ENCODE assay signal across 17 cellular contexts in genomic region chr18:2672410-2672809, GRCh38.
"Had no signal": no experiment of that assay in that cellular context is flagged by ENCODE, and none has a peak within 500 bp of the region (broad histone marks: within the 10 kb centered on the region; RNA-seq: fewer than 3 reads in every experiment).

No MANE protein-coding gene starts in this region.

- DNase-seq: colonic mucosa; dermis blood vessel endothelial cell; endodermal cell; erythroblast; foreskin keratinocyte; left colon; naive thymus-derived CD4-positive, alpha-beta T cell; posterior cingulate gyrus; stimulated activated CD4-positive, alpha-beta T cell treated with anti-CD3 and anti-CD28 coated beads, Interleukin-2, amount 100 ng/mL, for 24 hours; stimulated activated CD4-positive, alpha-beta T cell treated with anti-CD3 and anti-CD28 coated beads, Interleukin-4, amount 100 ng/mL, for 4 hours; stomach; substantia nigra; transverse colon had no signal

- H3K4me3 ChIP-seq: colonic mucosa, hepatocyte, stomach, thoracic aorta, transverse colon had no signal

- H3K27me3 ChIP-seq: colonic mucosa, foreskin keratinocyte, hepatocyte, stomach, transverse colon had no signal

- H3K4me1 Mint-ChIP-seq: endodermal cell had no signal

- H3K4me2 ChIP-seq: hepatocyte had no signal

- H3K27ac Mint-ChIP-seq: endodermal cell had no signal

- H3K9me3 Mint-ChIP-seq: endodermal cell had no signal

- H3K4me1 ChIP-seq: colonic mucosa, foreskin keratinocyte, stomach, transverse colon had no signal

- H3K27me3 Mint-ChIP-seq: naive thymus-derived CD4-positive, alpha-beta T cell had no signal

- H2AFZ ChIP-seq: hepatocyte had no signal

- ATAC-seq: foreskin keratinocyte; left colon; naive thymus-derived CD4-positive, alpha-beta T cell; sciatic nerve had no signal

- FAIRE-seq: endothelial cell of umbilical vein had no signal

- H3K9me3 ChIP-seq: colonic mucosa, stomach, thoracic aorta, transverse colon had no signal

- H3K4me3 Mint-ChIP-seq: endodermal cell had no signal

- H3K27ac ChIP-seq: colonic mucosa, foreskin keratinocyte, hepatocyte, stomach, thoracic aorta, transverse colon had no signal
